11 cellular contexts compared by ENCODE assay signal in genomic region chr19:16486476-16486875, GRCh38. TPM values are rescaled to one million over a fixed set of nuclear protein-coding genes. Genes with fewer than 3 reads are reported as not detected.
"Had no signal": no experiment of that assay in that cellular context is flagged by ENCODE, and none has a peak within 500 bp of the region (broad histone marks: within the 10 kb centered on the region; RNA-seq: fewer than 3 reads in every experiment).

No MANE protein-coding gene starts in this region.

RNA-seq across cellular contexts. Expression of gene CALR3, which starts 9.5 kb away (rescaled TPM):
- total RNA-seq: activated B cell treated with CpG ODN at 0.5 μM for 24 hours; activated CD4-positive, alpha-beta memory T cell treated with anti-CD3 and anti-CD28 coated beads for 36 hours; activated naive CD4-positive, alpha-beta T cell treated with anti-CD3 and anti-CD28 coated beads for 36 hours; activated naive CD4-positive, alpha-beta T cell treated with anti-CD3 and anti-CD28 coated beads, Interleukin-2, amount 50 U/mL, for 72 hours; activated T-cell treated with anti-CD3 and anti-CD28 coated beads, Interleukin-2, amount 50 U/mL, for 4 hours; activated T-helper 1 cell treated with anti-CD3 and anti-CD28 coated beads, Interleukin-12 subunit alpha, Interleukin-12 subunit beta, Interleukin-2, Interleukin-4 antibody, amounts not matched to agents 30 ng/mL and 10 ng/mL and 1 ng/mL, durations not matched to agents 14 hours and 24 hours and 36 hours; MCF 10A; NCI-H460; SJSA1; T-cell; T-helper 17 cell had no signal
